24 cellular contexts compared by ENCODE assay signal in the genomic region with DNA sequence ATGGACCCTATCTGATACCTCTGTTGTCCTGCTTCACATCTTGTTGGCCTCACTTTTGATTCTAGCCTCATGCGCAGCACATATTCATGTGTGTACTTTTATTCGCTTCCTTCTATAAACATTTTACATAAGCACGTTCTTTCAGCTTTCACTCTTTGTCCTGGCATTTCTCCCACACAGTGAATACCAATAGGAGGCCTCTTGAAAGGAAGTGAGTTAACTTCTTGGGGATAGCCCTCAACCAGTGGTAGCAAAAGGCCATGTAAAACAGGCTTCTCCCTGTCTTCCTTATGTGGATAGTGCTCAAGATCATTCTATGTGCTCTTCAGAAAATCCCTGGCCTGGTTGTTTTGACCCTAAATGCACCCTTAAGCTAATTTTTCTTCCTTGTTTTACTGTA.
"Had no signal": no experiment of that assay in that cellular context is flagged by ENCODE, and none has a peak within 500 bp of the region (broad histone marks: within the 10 kb centered on the region; RNA-seq: fewer than 3 reads in every experiment).

No MANE protein-coding gene starts in this region.

- H3K4me3 Mint-ChIP-seq: activated CD4-positive, alpha-beta memory T cell treated with anti-CD3 and anti-CD28 coated beads for 36 hours; activated CD4-positive, alpha-beta T cell treated with anti-CD3 and anti-CD28 coated beads, Interleukin-2, amount 10 ng/mL, durations not matched to agents 7 days and 5 days; activated naive CD4-positive, alpha-beta T cell treated with anti-CD3 and anti-CD28 coated beads for 36 hours; activated naive CD8-positive, alpha-beta T cell; activated T-cell treated with anti-CD3 and anti-CD28 coated beads, Interleukin-2, amount 50 U/mL, for 4 hours; activated T-helper 17 cell treated with anti-CD3 and anti-CD28 coated beads, Interleukin-2, amount 50 U/mL, for 72 hours; T-helper 17 cell had no signal

- DNase-seq: activated CD4-positive, alpha-beta memory T cell treated with anti-CD3 and anti-CD28 coated beads for 36 hours; activated CD4-positive, alpha-beta T cell treated with anti-CD3 and anti-CD28 coated beads, Interleukin-2, amount 10 ng/mL, durations not matched to agents 7 days and 5 days; activated CD4-positive, CD25-positive, alpha-beta regulatory T cell; activated CD8-positive, alpha-beta memory T cell treated with anti-CD3 and anti-CD28 coated beads for 24 hours; activated gamma-delta T cell; activated naive CD4-positive, alpha-beta T cell treated with anti-CD3 and anti-CD28 coated beads for 36 hours; activated T-cell treated with anti-CD3 and anti-CD28 coated beads, Interleukin-2, amount 50 U/mL, for 4 hours; amygdala; cerebellar nuclear complex; Karpas-422; MM.1S; NCI-H1105; NCI-H1436; NCI-H187; NCI-H2081; NCI-H510A treated with DMSO at 0.1 percent for 48 hours; NCI-H69; PC-9; SHP77 treated with DMSO at 0.1 percent for 48 hours; T-helper 17 cell; T-helper 9 cell had no signal

- H3K4me2 ChIP-seq: PC-9 had no signal

- H3K4me3 ChIP-seq: PC-9 had no signal

- H3K36me3 Mint-ChIP-seq: activated CD4-positive, alpha-beta memory T cell treated with anti-CD3 and anti-CD28 coated beads for 36 hours; activated naive CD8-positive, alpha-beta T cell had no signal

- H3K4me1 Mint-ChIP-seq: activated CD4-positive, alpha-beta T cell treated with anti-CD3 and anti-CD28 coated beads, Interleukin-2, amount 10 ng/mL, durations not matched to agents 7 days and 5 days; activated T-helper 17 cell treated with anti-CD3 and anti-CD28 coated beads, Interleukin-2, amount 50 U/mL, for 72 hours; T-helper 17 cell had no signal

- FAIRE-seq: astrocyte had no signal

- H3K27ac Mint-ChIP-seq: activated CD4-positive, alpha-beta memory T cell treated with anti-CD3 and anti-CD28 coated beads for 36 hours; activated CD4-positive, alpha-beta T cell treated with anti-CD3 and anti-CD28 coated beads, Interleukin-2, amount 10 ng/mL, durations not matched to agents 7 days and 5 days; activated naive CD4-positive, alpha-beta T cell treated with anti-CD3 and anti-CD28 coated beads for 36 hours; activated naive CD8-positive, alpha-beta T cell; activated T-helper 17 cell treated with anti-CD3 and anti-CD28 coated beads, Interleukin-2, amount 50 U/mL, for 72 hours; T-helper 17 cell had no signal

- H3K27me3 Mint-ChIP-seq: activated CD4-positive, alpha-beta memory T cell treated with anti-CD3 and anti-CD28 coated beads for 36 hours; activated CD4-positive, alpha-beta T cell treated with anti-CD3 and anti-CD28 coated beads, Interleukin-2, amount 10 ng/mL, durations not matched to agents 7 days and 5 days; activated naive CD8-positive, alpha-beta T cell; activated T-helper 17 cell treated with anti-CD3 and anti-CD28 coated beads, Interleukin-2, amount 50 U/mL, for 72 hours; T-helper 17 cell had no signal

- H3K27ac ChIP-seq: PC-9 had no signal
